ENCODE assay signal across 28 cellular contexts in the genomic region with DNA sequence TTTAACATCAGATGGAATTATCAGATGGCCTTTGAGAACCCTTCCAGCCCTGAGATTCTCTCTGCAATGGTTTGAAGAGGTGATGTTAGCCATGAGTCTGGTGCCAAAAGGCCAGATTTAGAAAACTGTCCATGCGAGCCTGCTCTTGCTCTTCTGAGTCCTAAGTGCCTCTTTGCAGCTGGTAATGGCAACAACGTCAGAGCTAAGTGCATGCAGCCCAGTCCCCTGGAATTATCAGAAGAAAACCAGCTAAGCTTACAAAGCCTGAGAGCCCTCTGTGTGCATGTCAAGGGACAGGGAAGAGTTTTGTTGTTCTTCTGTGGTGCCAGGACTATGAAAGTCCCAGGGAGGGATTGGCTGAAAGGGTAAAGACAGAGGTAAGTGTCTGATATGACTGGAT.
"Had no signal": no experiment of that assay in that cellular context is flagged by ENCODE, and none has a peak within 500 bp of the region (broad histone marks: within the 10 kb centered on the region; RNA-seq: fewer than 3 reads in every experiment).

No MANE protein-coding gene starts in this region.

- ATAC-seq: activated CD4-positive, alpha-beta T cell treated with anti-CD3 and anti-CD28 coated beads for 36 hours; activated T-cell treated with anti-CD3 and anti-CD28 coated beads, Interleukin-2, amount 50 U/mL, for 72 hours; effector memory CD8-positive, alpha-beta T cell; gastroesophageal sphincter; heart right ventricle had no signal

- H3K4me1 Mint-ChIP-seq: activated CD4-positive, alpha-beta memory T cell treated with anti-CD3 and anti-CD28 coated beads, Interleukin-2, amount 10 ng/mL, durations not matched to agents 7 days and 5 days; activated CD4-positive, alpha-beta T cell treated with anti-CD3 and anti-CD28 coated beads for 36 hours; activated CD4-positive, alpha-beta T cell treated with anti-CD3 and anti-CD28 coated beads, Interleukin-2, amount 10 ng/mL, durations not matched to agents 7 days and 5 days had no signal

- H3K4me1 ChIP-seq: esophagus squamous epithelium, gastroesophageal sphincter, heart right ventricle had no signal

- H3K27me3 ChIP-seq: brain microvascular endothelial cell had no signal

- H3K27ac Mint-ChIP-seq: activated CD4-positive, alpha-beta memory T cell treated with anti-CD3 and anti-CD28 coated beads, Interleukin-2, amount 10 ng/mL, durations not matched to agents 7 days and 5 days; activated CD4-positive, alpha-beta T cell treated with anti-CD3 and anti-CD28 coated beads for 36 hours; activated CD4-positive, alpha-beta T cell treated with anti-CD3 and anti-CD28 coated beads, Interleukin-2, amount 10 ng/mL, durations not matched to agents 7 days and 5 days; activated naive CD8-positive, alpha-beta T cell; activated T-cell treated with anti-CD3 and anti-CD28 coated beads, Interleukin-2, amount 50 U/mL, for 24 hours; activated T-cell treated with anti-CD3 and anti-CD28 coated beads, Interleukin-2, amount 50 U/mL, for 72 hours; effector memory CD8-positive, alpha-beta T cell had no signal

- H3K36me3 Mint-ChIP-seq: activated naive CD8-positive, alpha-beta T cell had no signal

- H3K36me3 ChIP-seq: brain microvascular endothelial cell, esophagus squamous epithelium, gastroesophageal sphincter had no signal

- H3K9me3 ChIP-seq: esophagus squamous epithelium, gastroesophageal sphincter, heart right ventricle had no signal

- DNase-seq: activated CD4-positive, alpha-beta memory T cell treated with anti-CD3 and anti-CD28 coated beads, Interleukin-2, amount 10 ng/mL, durations not matched to agents 7 days and 5 days; activated CD4-positive, alpha-beta T cell treated with anti-CD3 and anti-CD28 coated beads for 36 hours; activated CD4-positive, alpha-beta T cell treated with anti-CD3 and anti-CD28 coated beads, Interleukin-2, amount 10 ng/mL, durations not matched to agents 7 days and 5 days; activated CD4-positive, alpha-beta T cell treated with anti-CD3 and anti-CD28 coated beads, Interleukin-2, amount 50 U/mL, for 4 hours; activated CD4-positive, CD25-positive, alpha-beta regulatory T cell; activated CD4-positive, CD25-positive, alpha-beta regulatory T cell treated with anti-CD3 and anti-CD28 coated beads, Interleukin-2, amount 50 U/mL, for 72 hours; activated CD8-positive, alpha-beta memory T cell treated with anti-CD3 and anti-CD28 coated beads, Interleukin-2, amount 50 U/mL, for 48 hours; activated gamma-delta T cell; activated naive CD4-positive, alpha-beta T cell treated with anti-CD3 and anti-CD28 coated beads, Interleukin-2, amount 50 U/mL, for 16 hours; activated naive CD4-positive, alpha-beta T cell treated with Interleukin-2 at 50 U/mL for 16 hours; activated T-cell treated with anti-CD3 and anti-CD28 coated beads for 4 hours; activated T-cell treated with anti-CD3 and anti-CD28 coated beads, Interleukin-2, amount 50 U/mL, for 24 hours; activated T-cell treated with anti-CD3 and anti-CD28 coated beads, Interleukin-2, amount 50 U/mL, for 72 hours; amniotic stem cell; anterior cingulate cortex; brain microvascular endothelial cell; caudate nucleus; cortex of kidney; dermis blood vessel endothelial cell; effector CD4-positive, alpha-beta T cell; effector memory CD8-positive, alpha-beta T cell; erythroblast; esophagus squamous epithelium; foreskin melanocyte; heart right ventricle; T-helper 2 cell had no signal

- H3K4me3 Mint-ChIP-seq: activated CD4-positive, alpha-beta memory T cell treated with anti-CD3 and anti-CD28 coated beads, Interleukin-2, amount 10 ng/mL, durations not matched to agents 7 days and 5 days; activated CD4-positive, alpha-beta T cell treated with anti-CD3 and anti-CD28 coated beads for 36 hours; activated CD4-positive, alpha-beta T cell treated with anti-CD3 and anti-CD28 coated beads, Interleukin-2, amount 10 ng/mL, durations not matched to agents 7 days and 5 days; activated naive CD8-positive, alpha-beta T cell; activated T-cell treated with anti-CD3 and anti-CD28 coated beads, Interleukin-2, amount 50 U/mL, for 24 hours; activated T-cell treated with anti-CD3 and anti-CD28 coated beads, Interleukin-2, amount 50 U/mL, for 72 hours; effector memory CD8-positive, alpha-beta T cell had no signal

- H3K4me3 ChIP-seq: esophagus squamous epithelium, gastroesophageal sphincter, heart right ventricle had no signal

- H3K9me3 Mint-ChIP-seq: activated CD4-positive, alpha-beta memory T cell treated with anti-CD3 and anti-CD28 coated beads, Interleukin-2, amount 10 ng/mL, durations not matched to agents 7 days and 5 days; activated CD4-positive, alpha-beta T cell treated with anti-CD3 and anti-CD28 coated beads, Interleukin-2, amount 10 ng/mL, durations not matched to agents 7 days and 5 days; activated T-cell treated with anti-CD3 and anti-CD28 coated beads, Interleukin-2, amount 50 U/mL, for 24 hours; activated T-cell treated with anti-CD3 and anti-CD28 coated beads, Interleukin-2, amount 50 U/mL, for 72 hours; effector memory CD8-positive, alpha-beta T cell had no signal

- H3K27ac ChIP-seq: brain microvascular endothelial cell, esophagus squamous epithelium, gastroesophageal sphincter, heart right ventricle had no signal
